ENCODE assay signal across 10 cellular contexts in the genomic region with DNA sequence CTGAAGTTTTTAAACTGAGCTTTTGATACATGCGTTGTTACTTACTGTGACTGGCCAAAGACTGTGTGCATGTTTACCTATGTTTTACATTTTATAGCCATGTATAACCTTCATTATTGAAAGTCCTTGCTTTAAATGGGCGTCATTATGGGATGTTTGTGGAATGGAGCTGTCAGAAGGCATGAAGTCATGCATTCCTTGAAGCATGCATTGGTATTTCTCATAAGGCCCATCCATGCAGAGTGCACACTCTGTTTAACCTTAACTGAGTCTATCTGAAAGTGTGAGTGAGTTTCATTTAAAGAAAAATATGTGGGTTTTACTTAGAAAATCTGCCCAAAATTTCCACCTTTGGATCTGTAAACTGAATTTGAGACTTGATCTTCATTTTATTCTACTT. TPM values are rescaled to one million over a fixed set of nuclear protein-coding genes. Genes with fewer than 3 reads are reported as not detected.
A peak's percentile ranks its signal among the peaks of the same experiment; 100 is the strongest.
DNase-seq lines count a peak whose midpoint lies in the region; ATAC-seq and TF ChIP-seq lines count a peak whose summit lies in the region.
"Had no signal": no experiment of that assay in that cellular context is flagged by ENCODE, and none has a peak within 500 bp of the region (broad histone marks: within the 10 kb centered on the region; RNA-seq: fewer than 3 reads in every experiment).

No MANE protein-coding gene starts in this region.

- peak; percentile 52 for ATAC-seq in stimulated activated effector memory CD8-positive, alpha-beta T cell treated with anti-CD3 and anti-CD28 coated beads, Interleukin-12 subunit alpha, Interleukin-12 subunit beta, amount 100 ng/mL, for 72 hours
- ATAC-seq in HG03521 (IDR thresholded peaks at IDR 0.05; ENCODE audit: unreplicated experiment), result no peak
- ATAC-seq: gastrocnemius medialis, K562 had no signal

- no peak overlapping the region for H3K4me2 ChIP-seq in hepatocyte
- no peak overlapping the region for H3K4me2 ChIP-seq in Karpas-422 (ENCODE audit: low read depth, low read length, poor library complexity, severe bottlenecking)

- peak; percentile 23 for DNase-seq in HS-5 (ENCODE audit: low read depth)
- no peak for DNase-seq in hepatocyte (ENCODE audit: low spot score)
- no peak for DNase-seq in stimulated activated effector memory CD8-positive, alpha-beta T cell treated with anti-CD3 and anti-CD28 coated beads, Interleukin-12 subunit alpha, Interleukin-12 subunit beta, amount 100 ng/mL, for 72 hours (ENCODE audit: low spot score in 2 of 2)
- no peak for DNase-seq in NK-92 treated with Interleukin-12 subunit alpha and Interleukin-12 subunit beta, amount 100 ng/mL, for 24 hours (lab: John Stamatoyannopoulos, UW)
- no peak for DNase-seq in Karpas-422
- DNase-seq: gastrocnemius medialis, NCI-H510A had no signal

- H2AFZ ChIP-seq in hepatocyte, result no peak overlapping the region
- no peak overlapping the region for H2AFZ ChIP-seq in Karpas-422 (ENCODE audit: low read length)

- H3K4me3 ChIP-seq in hepatocyte, result no peak overlapping the region
- H3K4me3 ChIP-seq in Karpas-422 (ENCODE audit: low read length), result no peak overlapping the region
- H3K4me3 ChIP-seq: gastrocnemius medialis, K562 had no signal

- no peaks in the 10 kb centered on the region for H4K20me1 ChIP-seq in hepatocyte (ENCODE audit: insufficient read depth, poor library complexity, severe bottlenecking)
- peaks cover 4% of the 10 kb centered on the region; the same call in 1 of the 2 replicates for H4K20me1 ChIP-seq in Karpas-422 (ENCODE audit: insufficient read depth, low read depth, low read length)

- H3K9ac ChIP-seq in Karpas-422 (ENCODE audit: low read length), result no peak overlapping the region

- peaks cover 65% of the 10 kb centered on the region for H3K79me2 ChIP-seq in hepatocyte
- H3K79me2 ChIP-seq in Karpas-422 (ENCODE audit: low read length), result peaks cover 99% of the 10 kb centered on the region

- no peaks in the 10 kb centered on the region for H3K9me3 Mint-ChIP-seq in activated naive CD8-positive, alpha-beta T cell (ENCODE audit: low read depth)
- H3K9me3 Mint-ChIP-seq in stimulated activated effector memory CD8-positive, alpha-beta T cell treated with anti-CD3 and anti-CD28 coated beads, Interleukin-12 subunit alpha, Interleukin-12 subunit beta, amount 100 ng/mL, for 72 hours, result no peaks in the 10 kb centered on the region

- H3K27ac Mint-ChIP-seq in activated naive CD8-positive, alpha-beta T cell, result peak overlapping the region; percentile 94
- peak overlapping the region; percentile 77 for H3K27ac Mint-ChIP-seq in stimulated activated effector memory CD8-positive, alpha-beta T cell treated with anti-CD3 and anti-CD28 coated beads, Interleukin-12 subunit alpha, Interleukin-12 subunit beta, amount 100 ng/mL, for 72 hours

- H3K27ac ChIP-seq in hepatocyte (peak overlapping the region; percentile 38), Karpas-422 (ENCODE audit: low read length) (no peak overlapping the region)

- H3K4me1 Mint-ChIP-seq in activated naive CD8-positive, alpha-beta T cell (ENCODE audit: low read depth), result peaks cover 96% of the 10 kb centered on the region
- peaks cover 94% of the 10 kb centered on the region for H3K4me1 Mint-ChIP-seq in stimulated activated effector memory CD8-positive, alpha-beta T cell treated with anti-CD3 and anti-CD28 coated beads, Interleukin-12 subunit alpha, Interleukin-12 subunit beta, amount 100 ng/mL, for 72 hours

- H3K36me3 ChIP-seq in hepatocyte (replicated peaks; ENCODE audit: insufficient read depth, low read depth), result no peaks in the 10 kb centered on the region
- H3K36me3 ChIP-seq in Karpas-422 (ENCODE audit: insufficient read depth, low read length), result peaks cover 3% of the 10 kb centered on the region; the same call in 1 of the 2 replicates
- H3K36me3 ChIP-seq: gastrocnemius medialis had no signal

- H3K36me3 Mint-ChIP-seq in activated naive CD8-positive, alpha-beta T cell, result peaks cover 11% of the 10 kb centered on the region
- peaks cover 14% of the 10 kb centered on the region for H3K36me3 Mint-ChIP-seq in stimulated activated effector memory CD8-positive, alpha-beta T cell treated with anti-CD3 and anti-CD28 coated beads, Interleukin-12 subunit alpha, Interleukin-12 subunit beta, amount 100 ng/mL, for 72 hours

- no peaks in the 10 kb centered on the region for H3K27me3 ChIP-seq in hepatocyte
- no peaks in the 10 kb centered on the region for H3K27me3 ChIP-seq in Karpas-422 (ENCODE audit: low read length)
- H3K27me3 ChIP-seq: gastrocnemius medialis had no signal

- H3K4me3 Mint-ChIP-seq in activated naive CD8-positive, alpha-beta T cell, result peak overlapping the region; percentile 69
- H3K4me3 Mint-ChIP-seq in stimulated activated effector memory CD8-positive, alpha-beta T cell treated with anti-CD3 and anti-CD28 coated beads, Interleukin-12 subunit alpha, Interleukin-12 subunit beta, amount 100 ng/mL, for 72 hours, result peak overlapping the region; percentile 35

- no peaks in the 10 kb centered on the region for H3K27me3 Mint-ChIP-seq in activated naive CD8-positive, alpha-beta T cell

- H3K9me3 ChIP-seq in hepatocyte (ENCODE audit: low read depth) (no peaks in the 10 kb centered on the region), Karpas-422 (ENCODE audit: low read length) (no peaks in the 10 kb centered on the region)
- H3K9me3 ChIP-seq: gastrocnemius medialis had no signal

- no peak for TF ChIP-seq CTCF in hepatocyte (IDR thresholded peaks at IDR 0.05; ENCODE audit: poor library complexity)

- H3K4me1 ChIP-seq in hepatocyte (ENCODE audit: insufficient read depth), result peaks cover 66% of the 10 kb centered on the region
- peaks cover 20% of the 10 kb centered on the region for H3K4me1 ChIP-seq in Karpas-422 (ENCODE audit: low read length)

- 45% methylated on average over 2 of the region's 2 CpGs for WGBS in hepatocyte (ENCODE audit: low lambda C conversion rate, missing lambda C conversion rate)

- H3K9me2 ChIP-seq in hepatocyte (replicated peaks; ENCODE audit: insufficient read depth) (no peaks in the 10 kb centered on the region), Karpas-422 (replicated peaks; ENCODE audit: insufficient read depth, low read length) (no peaks in the 10 kb centered on the region)

RNA-seq across cellular contexts. Expression of a gene that starts 51.1 kb away (rescaled TPM):
- 99.6 and 101 TPM in 2 replicates for total RNA-seq in hepatocyte
- polyA plus RNA-seq in hepatocyte, result 104 and 111 TPM in 2 replicates
- total RNA-seq in Karpas-422 (2014; rRNA removed; shearing (Covaris generic); ENCODE audit: low replicate concordance), result 95.6 and 99.4 TPM in 2 replicates
